Comparison of ENCODE assay signal across 1 cellular context in the genomic region with DNA sequence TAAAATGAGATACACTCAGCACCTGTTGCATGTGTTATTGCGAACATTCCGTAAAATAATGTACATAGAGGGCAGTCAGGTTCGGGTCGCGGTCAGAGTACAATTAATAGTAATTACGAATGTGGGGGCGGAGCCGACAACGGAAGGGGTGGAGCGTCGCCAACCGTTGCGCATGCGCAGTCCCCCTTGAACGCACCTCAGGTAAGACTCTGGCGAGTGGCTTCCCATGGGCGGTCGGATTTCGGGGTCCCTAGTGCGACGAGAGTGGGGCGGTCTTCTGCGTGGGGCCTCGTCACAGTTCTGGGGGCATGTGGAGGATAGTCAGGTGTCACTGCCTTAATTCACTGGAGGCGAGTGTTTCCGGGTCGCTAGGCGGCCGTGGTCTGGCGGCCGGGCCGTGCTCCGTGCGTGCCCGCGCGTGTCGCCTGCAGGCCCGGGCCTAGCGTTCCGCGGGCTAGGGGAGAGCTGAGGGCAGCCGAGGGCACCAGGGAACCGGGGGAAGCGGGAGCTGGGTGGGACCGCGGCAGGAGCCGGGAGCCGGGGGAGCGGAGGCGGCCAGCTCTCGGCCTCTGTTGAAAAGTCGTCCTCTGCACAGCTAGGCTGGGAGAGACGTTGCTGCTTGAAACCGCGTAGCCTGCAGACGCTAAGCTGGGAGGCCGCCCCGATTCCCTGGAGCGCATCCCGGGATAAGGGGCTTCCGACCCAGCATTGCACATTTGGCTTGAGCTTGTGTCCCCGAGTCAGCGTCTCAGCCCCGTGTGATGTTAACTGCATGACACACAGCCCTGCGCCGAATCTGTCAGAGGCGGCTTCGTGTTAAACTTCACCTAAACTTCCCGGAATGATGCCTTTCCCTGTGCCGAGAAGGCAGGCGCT.
A peak's percentile ranks its signal among the peaks of the same experiment; 100 is the strongest.
TF ChIP-seq lines count a peak whose summit lies in the region.

A gene (plus strand): TSS at position 177 of the 876 bp plus-strand sequence. CDS start 3,209 bp downstream, outside the sequence.

TF ChIP-seq in K562, 482 proteins besides CTCF, POLR2A, EP300 and RAD21 (continued from another document and continues in another):
- TF ChIP-seq, protein P1, sequence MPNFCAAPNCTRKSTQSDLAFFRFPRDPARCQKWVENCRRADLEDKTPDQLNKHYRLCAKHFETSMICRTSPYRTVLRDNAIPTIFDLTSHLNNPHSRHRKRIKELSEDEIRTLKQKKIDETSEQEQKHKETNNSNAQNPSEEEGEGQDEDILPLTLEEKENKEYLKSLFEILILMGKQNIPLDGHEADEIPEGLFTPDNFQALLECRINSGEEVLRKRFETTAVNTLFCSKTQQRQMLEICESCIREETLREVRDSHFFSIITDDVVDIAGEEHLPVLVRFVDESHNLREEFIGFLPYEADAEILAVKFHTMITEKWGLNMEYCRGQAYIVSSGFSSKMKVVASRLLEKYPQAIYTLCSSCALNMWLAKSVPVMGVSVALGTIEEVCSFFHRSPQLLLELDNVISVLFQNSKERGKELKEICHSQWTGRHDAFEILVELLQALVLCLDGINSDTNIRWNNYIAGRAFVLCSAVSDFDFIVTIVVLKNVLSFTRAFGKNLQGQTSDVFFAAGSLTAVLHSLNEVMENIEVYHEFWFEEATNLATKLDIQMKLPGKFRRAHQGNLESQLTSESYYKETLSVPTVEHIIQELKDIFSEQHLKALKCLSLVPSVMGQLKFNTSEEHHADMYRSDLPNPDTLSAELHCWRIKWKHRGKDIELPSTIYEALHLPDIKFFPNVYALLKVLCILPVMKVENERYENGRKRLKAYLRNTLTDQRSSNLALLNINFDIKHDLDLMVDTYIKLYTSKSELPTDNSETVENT (CRISPR knock-in tag; IDR thresholded peaks at IDR 0.05) = peak; percentile 73
- peak; percentile 91 for TF ChIP-seq MYBL2 (IDR thresholded peaks at IDR 0.05; ENCODE audit: low read depth)
- no peak for TF ChIP-seq MYBL2 (CRISPR knock-in tag; IDR thresholded peaks at IDR 0.05; ENCODE audit: borderline replicate concordance)
- TF ChIP-seq EGR1 (conservative IDR thresholded peaks at IDR 0.05) = peak; percentile 72
- peak; percentile 89 for TF ChIP-seq MEIS2 (IDR thresholded peaks at IDR 0.05; ENCODE audit: partially characterized antibody)
- TF ChIP-seq DACH1 (IDR thresholded peaks at IDR 0.05; ENCODE audit: partially characterized antibody) = peak; percentile 42
- peak; percentile 85 for TF ChIP-seq HNRNPLL (IDR thresholded peaks at IDR 0.05; ENCODE audit: low read depth, low read length, poor library complexity, severe bottlenecking)
- TF ChIP-seq POLR2AphosphoS5 (IDR thresholded peaks at IDR 0.05; ENCODE audit: control insufficient read depth, insufficient read depth, low read depth, low read length) = peak; percentile 90
- TF ChIP-seq NR3C1 (CRISPR knock-in tag; IDR thresholded peaks at IDR 0.05) = peak; percentile 88
- 0 out of 2 replicates have a peak, but pooled peaks have one; percentile 56 for TF ChIP-seq ZNF57 (CRISPR knock-in tag; IDR thresholded peaks at IDR 0.05)
- peak; percentile 90 for TF ChIP-seq GABPB1 (CRISPR knock-in tag; IDR thresholded peaks at IDR 0.05)
- no peak for TF ChIP-seq TCF7L2 (IDR thresholded peaks at IDR 0.05; ENCODE audit: low read depth, low read length)
- 0 out of 2 replicates have a peak, but pooled peaks have one; percentile 1 for TF ChIP-seq XRCC5 (IDR thresholded peaks at IDR 0.05; ENCODE audit: low read depth, low read length)
- TF ChIP-seq, protein P2, sequence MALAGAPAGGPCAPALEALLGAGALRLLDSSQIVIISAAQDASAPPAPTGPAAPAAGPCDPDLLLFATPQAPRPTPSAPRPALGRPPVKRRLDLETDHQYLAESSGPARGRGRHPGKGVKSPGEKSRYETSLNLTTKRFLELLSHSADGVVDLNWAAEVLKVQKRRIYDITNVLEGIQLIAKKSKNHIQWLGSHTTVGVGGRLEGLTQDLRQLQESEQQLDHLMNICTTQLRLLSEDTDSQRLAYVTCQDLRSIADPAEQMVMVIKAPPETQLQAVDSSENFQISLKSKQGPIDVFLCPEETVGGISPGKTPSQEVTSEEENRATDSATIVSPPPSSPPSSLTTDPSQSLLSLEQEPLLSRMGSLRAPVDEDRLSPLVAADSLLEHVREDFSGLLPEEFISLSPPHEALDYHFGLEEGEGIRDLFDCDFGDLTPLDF (CRISPR knock-in tag; IDR thresholded peaks at IDR 0.05) = peak; percentile 77
- TF ChIP-seq FOXP1 (CRISPR knock-in tag; IDR thresholded peaks at IDR 0.05) = peak; percentile 96
- TF ChIP-seq, protein P3, sequence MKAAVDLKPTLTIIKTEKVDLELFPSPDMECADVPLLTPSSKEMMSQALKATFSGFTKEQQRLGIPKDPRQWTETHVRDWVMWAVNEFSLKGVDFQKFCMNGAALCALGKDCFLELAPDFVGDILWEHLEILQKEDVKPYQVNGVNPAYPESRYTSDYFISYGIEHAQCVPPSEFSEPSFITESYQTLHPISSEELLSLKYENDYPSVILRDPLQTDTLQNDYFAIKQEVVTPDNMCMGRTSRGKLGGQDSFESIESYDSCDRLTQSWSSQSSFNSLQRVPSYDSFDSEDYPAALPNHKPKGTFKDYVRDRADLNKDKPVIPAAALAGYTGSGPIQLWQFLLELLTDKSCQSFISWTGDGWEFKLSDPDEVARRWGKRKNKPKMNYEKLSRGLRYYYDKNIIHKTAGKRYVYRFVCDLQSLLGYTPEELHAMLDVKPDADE (conservative IDR thresholded peaks at IDR 0.05; ENCODE audit: control insufficient read depth, low read depth, low read length) = peak; percentile 75; the same call in 1 of the 2 replicates
- no peak for TF ChIP-seq ZNF24 (IDR thresholded peaks at IDR 0.05)
- peak; percentile 75 for TF ChIP-seq TAF1 (IDR thresholded peaks at IDR 0.05; ENCODE audit: control insufficient read depth, extremely low read depth, insufficient read depth, low read length, severe bottlenecking)
- TF ChIP-seq ZSCAN32 (CRISPR knock-in tag; IDR thresholded peaks at IDR 0.05) = peak; percentile 66; the same call in 1 of the 2 replicates
- TF ChIP-seq, protein P4, sequence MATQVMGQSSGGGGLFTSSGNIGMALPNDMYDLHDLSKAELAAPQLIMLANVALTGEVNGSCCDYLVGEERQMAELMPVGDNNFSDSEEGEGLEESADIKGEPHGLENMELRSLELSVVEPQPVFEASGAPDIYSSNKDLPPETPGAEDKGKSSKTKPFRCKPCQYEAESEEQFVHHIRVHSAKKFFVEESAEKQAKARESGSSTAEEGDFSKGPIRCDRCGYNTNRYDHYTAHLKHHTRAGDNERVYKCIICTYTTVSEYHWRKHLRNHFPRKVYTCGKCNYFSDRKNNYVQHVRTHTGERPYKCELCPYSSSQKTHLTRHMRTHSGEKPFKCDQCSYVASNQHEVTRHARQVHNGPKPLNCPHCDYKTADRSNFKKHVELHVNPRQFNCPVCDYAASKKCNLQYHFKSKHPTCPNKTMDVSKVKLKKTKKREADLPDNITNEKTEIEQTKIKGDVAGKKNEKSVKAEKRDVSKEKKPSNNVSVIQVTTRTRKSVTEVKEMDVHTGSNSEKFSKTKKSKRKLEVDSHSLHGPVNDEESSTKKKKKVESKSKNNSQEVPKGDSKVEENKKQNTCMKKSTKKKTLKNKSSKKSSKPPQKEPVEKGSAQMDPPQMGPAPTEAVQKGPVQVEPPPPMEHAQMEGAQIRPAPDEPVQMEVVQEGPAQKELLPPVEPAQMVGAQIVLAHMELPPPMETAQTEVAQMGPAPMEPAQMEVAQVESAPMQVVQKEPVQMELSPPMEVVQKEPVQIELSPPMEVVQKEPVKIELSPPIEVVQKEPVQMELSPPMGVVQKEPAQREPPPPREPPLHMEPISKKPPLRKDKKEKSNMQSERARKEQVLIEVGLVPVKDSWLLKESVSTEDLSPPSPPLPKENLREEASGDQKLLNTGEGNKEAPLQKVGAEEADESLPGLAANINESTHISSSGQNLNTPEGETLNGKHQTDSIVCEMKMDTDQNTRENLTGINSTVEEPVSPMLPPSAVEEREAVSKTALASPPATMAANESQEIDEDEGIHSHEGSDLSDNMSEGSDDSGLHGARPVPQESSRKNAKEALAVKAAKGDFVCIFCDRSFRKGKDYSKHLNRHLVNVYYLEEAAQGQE (CRISPR knock-in tag; IDR thresholded peaks at IDR 0.05; ENCODE audit: low read depth) = peak; percentile 49; the same call in 1 of the 2 replicates
- no peak for TF ChIP-seq ZNF561 (CRISPR knock-in tag; conservative IDR thresholded peaks at IDR 0.05)
- peak; percentile 59 for TF ChIP-seq NUFIP1 (IDR thresholded peaks at IDR 0.05; ENCODE audit: partially characterized antibody)
- peak; percentile 81; the same call in 1 of the 2 replicates for TF ChIP-seq PML (IDR thresholded peaks at IDR 0.05; ENCODE audit: low read length)
- 0 out of 4 replicates have a peak, but pooled peaks of 1 of the 2 experiments have one; percentile 63 for TF ChIP-seq SIN3A (IDR thresholded peaks at IDR 0.05; ENCODE audit: borderline replicate concordance in 2 of 2, control insufficient read depth in 1 of 2, low read depth in 2 of 2, low read length in 2 of 2)
- peak; percentile 95 for TF ChIP-seq POLR2B (IDR thresholded peaks at IDR 0.05; ENCODE audit: low read depth, partially characterized antibody)
- peak; percentile 53; the same call in 1 of the 2 replicates for TF ChIP-seq GTF2E2 (tag; IDR thresholded peaks at IDR 0.05)
- 0 out of 2 replicates have a peak, but pooled peaks have one; percentile 1 for TF ChIP-seq JUND (IDR thresholded peaks at IDR 0.05; ENCODE audit: borderline replicate concordance, low read depth, low read length)
- no peak for TF ChIP-seq JUND (tag; IDR thresholded peaks at IDR 0.05; ENCODE audit: borderline replicate concordance, low read depth, low read length)
- 0 out of 2 replicates have a peak, but pooled peaks have one; percentile 43 for TF ChIP-seq ZNF76 (CRISPR knock-in tag; IDR thresholded peaks at IDR 0.05; ENCODE audit: borderline replicate concordance)
- TF ChIP-seq, protein P5, sequence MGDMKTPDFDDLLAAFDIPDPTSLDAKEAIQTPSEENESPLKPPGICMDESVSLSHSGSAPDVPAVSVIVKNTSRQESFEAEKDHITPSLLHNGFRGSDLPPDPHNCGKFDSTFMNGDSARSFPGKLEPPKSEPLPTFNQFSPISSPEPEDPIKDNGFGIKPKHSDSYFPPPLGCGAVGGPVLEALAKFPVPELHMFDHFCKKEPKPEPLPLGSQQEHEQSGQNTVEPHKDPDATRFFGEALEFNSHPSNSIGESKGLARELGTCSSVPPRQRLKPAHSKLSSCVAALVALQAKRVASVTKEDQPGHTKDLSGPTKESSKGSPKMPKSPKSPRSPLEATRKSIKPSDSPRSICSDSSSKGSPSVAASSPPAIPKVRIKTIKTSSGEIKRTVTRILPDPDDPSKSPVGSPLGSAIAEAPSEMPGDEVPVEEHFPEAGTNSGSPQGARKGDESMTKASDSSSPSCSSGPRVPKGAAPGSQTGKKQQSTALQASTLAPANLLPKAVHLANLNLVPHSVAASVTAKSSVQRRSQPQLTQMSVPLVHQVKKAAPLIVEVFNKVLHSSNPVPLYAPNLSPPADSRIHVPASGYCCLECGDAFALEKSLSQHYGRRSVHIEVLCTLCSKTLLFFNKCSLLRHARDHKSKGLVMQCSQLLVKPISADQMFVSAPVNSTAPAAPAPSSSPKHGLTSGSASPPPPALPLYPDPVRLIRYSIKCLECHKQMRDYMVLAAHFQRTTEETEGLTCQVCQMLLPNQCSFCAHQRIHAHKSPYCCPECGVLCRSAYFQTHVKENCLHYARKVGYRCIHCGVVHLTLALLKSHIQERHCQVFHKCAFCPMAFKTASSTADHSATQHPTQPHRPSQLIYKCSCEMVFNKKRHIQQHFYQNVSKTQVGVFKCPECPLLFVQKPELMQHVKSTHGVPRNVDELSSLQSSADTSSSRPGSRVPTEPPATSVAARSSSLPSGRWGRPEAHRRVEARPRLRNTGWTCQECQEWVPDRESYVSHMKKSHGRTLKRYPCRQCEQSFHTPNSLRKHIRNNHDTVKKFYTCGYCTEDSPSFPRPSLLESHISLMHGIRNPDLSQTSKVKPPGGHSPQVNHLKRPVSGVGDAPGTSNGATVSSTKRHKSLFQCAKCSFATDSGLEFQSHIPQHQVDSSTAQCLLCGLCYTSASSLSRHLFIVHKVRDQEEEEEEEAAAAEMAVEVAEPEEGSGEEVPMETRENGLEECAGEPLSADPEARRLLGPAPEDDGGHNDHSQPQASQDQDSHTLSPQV (IDR thresholded peaks at IDR 0.05) = peak; percentile 70
- no peak for TF ChIP-seq MCM7 (IDR thresholded peaks at IDR 0.05)
- TF ChIP-seq ZNF239 (CRISPR knock-in tag; IDR thresholded peaks at IDR 0.05) = no peak
- peak; percentile 66; the same call in 1 of the 2 replicates for TF ChIP-seq ZC3H4 (CRISPR knock-in tag; IDR thresholded peaks at IDR 0.05; ENCODE audit: borderline replicate concordance)
- TF ChIP-seq, protein P6, sequence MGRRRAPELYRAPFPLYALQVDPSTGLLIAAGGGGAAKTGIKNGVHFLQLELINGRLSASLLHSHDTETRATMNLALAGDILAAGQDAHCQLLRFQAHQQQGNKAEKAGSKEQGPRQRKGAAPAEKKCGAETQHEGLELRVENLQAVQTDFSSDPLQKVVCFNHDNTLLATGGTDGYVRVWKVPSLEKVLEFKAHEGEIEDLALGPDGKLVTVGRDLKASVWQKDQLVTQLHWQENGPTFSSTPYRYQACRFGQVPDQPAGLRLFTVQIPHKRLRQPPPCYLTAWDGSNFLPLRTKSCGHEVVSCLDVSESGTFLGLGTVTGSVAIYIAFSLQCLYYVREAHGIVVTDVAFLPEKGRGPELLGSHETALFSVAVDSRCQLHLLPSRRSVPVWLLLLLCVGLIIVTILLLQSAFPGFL (CRISPR knock-in tag; IDR thresholded peaks at IDR 0.05) = no peak
- 0 out of 2 replicates have a peak, but pooled peaks have one; percentile 60 for TF ChIP-seq NR4A1 (CRISPR knock-in tag; IDR thresholded peaks at IDR 0.05)
- no peak; the same call in 1 of the 2 replicates for TF ChIP-seq NR4A1 (tag; IDR thresholded peaks at IDR 0.05)
- TF ChIP-seq HLTF (IDR thresholded peaks at IDR 0.05) = no peak
- TF ChIP-seq PHF8 (IDR thresholded peaks at IDR 0.05; ENCODE audit: borderline replicate concordance, low read length) = peak; percentile 89; the same call in 1 of the 2 replicates
- TF ChIP-seq, protein P7, sequence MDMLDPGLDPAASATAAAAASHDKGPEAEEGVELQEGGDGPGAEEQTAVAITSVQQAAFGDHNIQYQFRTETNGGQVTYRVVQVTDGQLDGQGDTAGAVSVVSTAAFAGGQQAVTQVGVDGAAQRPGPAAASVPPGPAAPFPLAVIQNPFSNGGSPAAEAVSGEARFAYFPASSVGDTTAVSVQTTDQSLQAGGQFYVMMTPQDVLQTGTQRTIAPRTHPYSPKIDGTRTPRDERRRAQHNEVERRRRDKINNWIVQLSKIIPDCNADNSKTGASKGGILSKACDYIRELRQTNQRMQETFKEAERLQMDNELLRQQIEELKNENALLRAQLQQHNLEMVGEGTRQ (CRISPR knock-in tag; IDR thresholded peaks at IDR 0.05) = peak; percentile 13; the same call in 1 of the 2 replicates
- peak; percentile 51; the same call in 1 of the 2 replicates for TF ChIP-seq RNF2 (IDR thresholded peaks at IDR 0.05)
